Comparison of ENCODE assay signal across 16 cellular contexts in genomic region chr3:157475921-157476395, GRCh38. TPM values are rescaled to one million over a fixed set of nuclear protein-coding genes. Genes with fewer than 3 reads are reported as not detected.
A peak's percentile ranks its signal among the peaks of the same experiment; 100 is the strongest.
DNase-seq lines count a peak whose midpoint lies in the region; ATAC-seq and TF ChIP-seq lines count a peak whose summit lies in the region.
"Had no signal": no experiment of that assay in that cellular context is flagged by ENCODE, and none has a peak within 500 bp of the region (broad histone marks: within the 10 kb centered on the region; RNA-seq: fewer than 3 reads in every experiment).

No MANE protein-coding gene starts in this region.

- H3K4me3 ChIP-seq in choroid plexus epithelial cell (ENCODE audit: low read depth, low read length), result no peak overlapping the region
- H3K4me3 ChIP-seq: cardiac muscle cell had no signal

- no peak for TF ChIP-seq CTCF in choroid plexus epithelial cell (conservative IDR thresholded peaks at IDR 0.05; ENCODE audit: low read depth, low read length)

- no peaks in the 10 kb centered on the region for H3K9me3 Mint-ChIP-seq in activated T-helper 1 cell treated with anti-CD3 and anti-CD28 coated beads, Interleukin-12 subunit alpha, Interleukin-12 subunit beta, Interleukin-2, Interleukin-4 antibody, amounts not matched to agents 30 ng/mL and 10 ng/mL and 1 ng/mL, durations not matched to agents 14 hours and 24 hours and 36 hours
- no peaks in the 10 kb centered on the region for H3K9me3 Mint-ChIP-seq in activated CD4-positive, alpha-beta T cell treated with anti-CD3 and anti-CD28 coated beads for 36 hours (ENCODE audit: low read depth)
- H3K9me3 Mint-ChIP-seq: stimulated activated memory B cell treated with anti-CD40 and anti-IgM and Interleukin-4, amounts not matched to agents 10 μg/mL and 1 μg/mL and 100 μg/mL, for 72 hours had no signal

- DNase-seq in GM04503 (ENCODE audit: low read depth) (peak; percentile 61), NCI-H69 (lab: John Stamatoyannopoulos, UW) (peak; percentile 2), choroid plexus epithelial cell (ENCODE audit: low read depth) (peak; percentile 34), renal cortical epithelial cell (ENCODE audit: low read depth) (peak; percentile 68), germinal center (ENCODE audit: low spot score) (no peak)
- no peak for DNase-seq in activated T-helper 1 cell treated with anti-CD3 and anti-CD28 coated beads, Interleukin-12 subunit alpha, Interleukin-12 subunit beta, Interleukin-2, Interleukin-4 antibody, amounts not matched to agents 30 ng/mL and 10 ng/mL and 1 ng/mL, durations not matched to agents 14 hours and 24 hours and 36 hours (ENCODE audit: low spot score)
- DNase-seq in activated CD4-positive, alpha-beta T cell treated with anti-CD3 and anti-CD28 coated beads for 36 hours, result no peak
- DNase-seq: activated naive CD4-positive, alpha-beta T cell; left colon; nephron progenitor cell; right cardiac atrium; stimulated activated CD4-positive, alpha-beta T cell treated with anti-CD3 and anti-CD28 coated beads, Interleukin-4, amount 100 ng/mL, for 24 hours had no signal

- no peak overlapping the region for H3K27ac Mint-ChIP-seq in activated T-helper 1 cell treated with anti-CD3 and anti-CD28 coated beads, Interleukin-12 subunit alpha, Interleukin-12 subunit beta, Interleukin-2, Interleukin-4 antibody, amounts not matched to agents 30 ng/mL and 10 ng/mL and 1 ng/mL, durations not matched to agents 14 hours and 24 hours and 36 hours
- no peak overlapping the region for H3K27ac Mint-ChIP-seq in activated CD4-positive, alpha-beta T cell treated with anti-CD3 and anti-CD28 coated beads for 36 hours
- H3K27ac Mint-ChIP-seq: nephron progenitor cell; stimulated activated memory B cell treated with anti-CD40 and anti-IgM and Interleukin-4, amounts not matched to agents 10 μg/mL and 1 μg/mL and 100 μg/mL, for 72 hours had no signal

- intact Hi-C loops in activated T-helper 1 cell treated with anti-CD3 and anti-CD28 coated beads, Interleukin-12 subunit alpha, Interleukin-12 subunit beta, Interleukin-2, Interleukin-4 antibody, amounts not matched to agents 30 ng/mL and 10 ng/mL and 1 ng/mL, durations not matched to agents 14 hours and 24 hours and 36 hours (cut with micrococcal nuclease), result no loop called here
- intact Hi-C loops in activated CD4-positive, alpha-beta T cell treated with anti-CD3 and anti-CD28 coated beads for 36 hours (cut with DNase I, micrococcal nuclease), result no loop called here

- CTCF ChIA-PET in activated CD4-positive, alpha-beta T cell treated with anti-CD3 and anti-CD28 coated beads for 36 hours (lab: Charles Lee), result no interaction called here

- no peak for ATAC-seq in HG02938 (IDR thresholded peaks at IDR 0.05; ENCODE audit: unreplicated experiment)
- no peak for ATAC-seq in activated CD4-positive, alpha-beta T cell treated with anti-CD3 and anti-CD28 coated beads for 36 hours
- ATAC-seq: left colon; right cardiac atrium; stimulated activated memory B cell treated with anti-CD40 and anti-IgM and Interleukin-4, amounts not matched to agents 10 μg/mL and 1 μg/mL and 100 μg/mL, for 72 hours had no signal

- POLR2A ChIA-PET in activated CD4-positive, alpha-beta T cell treated with anti-CD3 and anti-CD28 coated beads for 36 hours (lab: Charles Lee), result no interaction called here

- H3K4me1 Mint-ChIP-seq in activated T-helper 1 cell treated with anti-CD3 and anti-CD28 coated beads, Interleukin-12 subunit alpha, Interleukin-12 subunit beta, Interleukin-2, Interleukin-4 antibody, amounts not matched to agents 30 ng/mL and 10 ng/mL and 1 ng/mL, durations not matched to agents 14 hours and 24 hours and 36 hours (ENCODE audit: low read depth), result no peaks in the 10 kb centered on the region
- H3K4me1 Mint-ChIP-seq in activated CD4-positive, alpha-beta T cell treated with anti-CD3 and anti-CD28 coated beads for 36 hours, result no peaks in the 10 kb centered on the region
- H3K4me1 Mint-ChIP-seq: nephron progenitor cell; stimulated activated memory B cell treated with anti-CD40 and anti-IgM and Interleukin-4, amounts not matched to agents 10 μg/mL and 1 μg/mL and 100 μg/mL, for 72 hours had no signal

- no peak overlapping the region for H3K4me3 Mint-ChIP-seq in activated T-helper 1 cell treated with anti-CD3 and anti-CD28 coated beads, Interleukin-12 subunit alpha, Interleukin-12 subunit beta, Interleukin-2, Interleukin-4 antibody, amounts not matched to agents 30 ng/mL and 10 ng/mL and 1 ng/mL, durations not matched to agents 14 hours and 24 hours and 36 hours
- no peak overlapping the region for H3K4me3 Mint-ChIP-seq in activated CD4-positive, alpha-beta T cell treated with anti-CD3 and anti-CD28 coated beads for 36 hours
- H3K4me3 Mint-ChIP-seq: nephron progenitor cell; stimulated activated memory B cell treated with anti-CD40 and anti-IgM and Interleukin-4, amounts not matched to agents 10 μg/mL and 1 μg/mL and 100 μg/mL, for 72 hours had no signal

- no peaks in the 10 kb centered on the region for H3K36me3 Mint-ChIP-seq in activated T-helper 1 cell treated with anti-CD3 and anti-CD28 coated beads, Interleukin-12 subunit alpha, Interleukin-12 subunit beta, Interleukin-2, Interleukin-4 antibody, amounts not matched to agents 30 ng/mL and 10 ng/mL and 1 ng/mL, durations not matched to agents 14 hours and 24 hours and 36 hours (ENCODE audit: low read depth)
- no peaks in the 10 kb centered on the region for H3K36me3 Mint-ChIP-seq in activated CD4-positive, alpha-beta T cell treated with anti-CD3 and anti-CD28 coated beads for 36 hours (ENCODE audit: low read depth)
- H3K36me3 Mint-ChIP-seq: stimulated activated memory B cell treated with anti-CD40 and anti-IgM and Interleukin-4, amounts not matched to agents 10 μg/mL and 1 μg/mL and 100 μg/mL, for 72 hours had no signal

- H3K27me3 Mint-ChIP-seq in activated T-helper 1 cell treated with anti-CD3 and anti-CD28 coated beads, Interleukin-12 subunit alpha, Interleukin-12 subunit beta, Interleukin-2, Interleukin-4 antibody, amounts not matched to agents 30 ng/mL and 10 ng/mL and 1 ng/mL, durations not matched to agents 14 hours and 24 hours and 36 hours (ENCODE audit: insufficient read depth), result no peaks in the 10 kb centered on the region
- H3K27me3 Mint-ChIP-seq in activated CD4-positive, alpha-beta T cell treated with anti-CD3 and anti-CD28 coated beads for 36 hours, result peaks cover 4% of the 10 kb centered on the region

RNA-seq across cellular contexts. Expression of gene VEPH1, which starts 27.3 kb away (rescaled TPM):
- total RNA-seq in renal cortical epithelial cell, result 15.5 and 19.3 TPM in 2 replicates
- total RNA-seq in activated T-helper 1 cell treated with anti-CD3 and anti-CD28 coated beads, Interleukin-12 subunit alpha, Interleukin-12 subunit beta, Interleukin-2, Interleukin-4 antibody, amounts not matched to agents 30 ng/mL and 10 ng/mL and 1 ng/mL, durations not matched to agents 14 hours and 24 hours and 36 hours, result not detected in 2 replicates
- not detected for total RNA-seq in activated CD4-positive, alpha-beta T cell treated with anti-CD3 and anti-CD28 coated beads for 36 hours

RNA-seq across cellular contexts. Expression of gene PTX3, which starts 39.3 kb away (rescaled TPM):
- total RNA-seq in renal cortical epithelial cell, result 2.5 and 12.5 TPM in 2 replicates
- total RNA-seq in activated T-helper 1 cell treated with anti-CD3 and anti-CD28 coated beads, Interleukin-12 subunit alpha, Interleukin-12 subunit beta, Interleukin-2, Interleukin-4 antibody, amounts not matched to agents 30 ng/mL and 10 ng/mL and 1 ng/mL, durations not matched to agents 14 hours and 24 hours and 36 hours, result not detected in 2 replicates
- total RNA-seq in activated CD4-positive, alpha-beta T cell treated with anti-CD3 and anti-CD28 coated beads for 36 hours, result under 1 TPM; 0.18 to 0.23 TPM
- total RNA-seq: SK-MEL-5 had no signal

Comparison
In these comparisons a context has a peak if more than half of its experiments do, and no peak if none do; other contexts are left out.
1. DNase-seq: peak in GM04503 (single experiment), NCI-H69 (single experiment), choroid plexus epithelial cell (single experiment) and renal cortical epithelial cell (single experiment); none in activated T-helper 1 cell treated with anti-CD3 and anti-CD28 coated beads, Interleukin-12 subunit alpha, Interleukin-12 subunit beta, Interleukin-2, Interleukin-4 antibody, amounts not matched to agents 30 ng/mL and 10 ng/mL and 1 ng/mL, durations not matched to agents 14 hours and 24 hours and 36 hours (single experiment), germinal center (single experiment) and activated CD4-positive, alpha-beta T cell treated with anti-CD3 and anti-CD28 coated beads for 36 hours (single experiment).
2. RNA of gene VEPH1, which starts 27.3 kb away (total RNA-seq): 15.5 to 19.3 TPM in renal cortical epithelial cell; not detected in activated T-helper 1 cell treated with anti-CD3 and anti-CD28 coated beads, Interleukin-12 subunit alpha, Interleukin-12 subunit beta, Interleukin-2, Interleukin-4 antibody, amounts not matched to agents 30 ng/mL and 10 ng/mL and 1 ng/mL, durations not matched to agents 14 hours and 24 hours and 36 hours and not detected in activated CD4-positive, alpha-beta T cell treated with anti-CD3 and anti-CD28 coated beads for 36 hours; every median in the first group is over 10 times any median in the second.